1 cellular context compared by ENCODE assay signal in the genomic region with DNA sequence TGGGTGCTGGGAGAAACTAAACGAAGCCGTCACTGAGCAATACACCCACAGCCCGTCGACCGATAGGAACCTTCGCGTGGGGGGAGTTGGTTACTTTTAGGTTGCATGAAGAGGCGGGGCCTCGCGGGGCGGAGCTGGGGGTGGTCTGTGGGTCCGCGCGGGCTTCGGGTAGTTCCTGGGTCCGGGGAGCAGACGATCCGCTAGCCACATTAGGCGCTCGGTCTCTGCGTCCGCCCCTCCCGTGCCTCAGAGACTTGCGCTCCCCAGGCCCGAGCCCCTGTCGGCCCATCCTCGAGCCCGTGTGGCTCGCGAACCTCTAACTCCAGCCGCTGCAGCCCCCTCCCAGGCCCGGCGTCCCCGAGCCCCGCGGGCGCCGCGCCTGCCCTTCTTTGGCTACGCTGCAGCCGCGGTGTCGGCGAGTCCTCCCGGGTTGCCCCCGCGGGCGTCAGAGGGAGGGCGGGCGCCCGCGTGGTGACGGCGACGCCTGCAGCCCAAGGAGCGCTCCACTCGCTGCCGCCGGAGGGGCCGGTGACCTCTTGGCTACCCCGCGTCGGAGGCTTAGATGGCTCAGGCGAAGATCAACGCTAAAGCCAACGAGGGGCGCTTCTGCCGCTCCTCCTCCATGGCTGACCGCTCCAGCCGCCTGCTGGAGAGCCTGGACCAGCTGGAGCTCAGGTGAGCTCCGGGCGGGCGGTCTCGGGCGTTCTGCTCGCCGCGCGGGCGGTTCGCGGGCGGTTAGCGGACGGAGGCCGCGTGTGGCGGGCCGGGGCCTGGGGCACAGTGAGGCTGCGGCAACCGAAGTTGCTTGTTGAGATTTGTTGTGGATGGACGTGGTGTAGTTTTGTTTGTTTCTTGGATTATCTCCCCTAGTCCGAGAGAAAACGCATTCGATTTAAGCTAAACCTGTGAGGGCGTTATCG.
A peak's percentile ranks its signal among the peaks of the same experiment; 100 is the strongest.
TF ChIP-seq lines count a peak whose summit lies in the region.

Gene BAG2 (plus strand): TSS at position 191 of the 920 bp plus-strand sequence. CDS start 372 bp downstream, at position 563.

TF ChIP-seq in HepG2, 621 proteins besides CTCF, POLR2A, EP300 and RAD21 (continued from another document and continues in another):
- TF ChIP-seq, protein P1, sequence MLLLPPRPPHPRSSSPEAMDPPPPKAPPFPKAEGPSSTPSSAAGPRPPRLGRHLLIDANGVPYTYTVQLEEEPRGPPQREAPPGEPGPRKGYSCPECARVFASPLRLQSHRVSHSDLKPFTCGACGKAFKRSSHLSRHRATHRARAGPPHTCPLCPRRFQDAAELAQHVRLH (CRISPR knock-in tag; IDR thresholded peaks at IDR 0.05; ENCODE audit: borderline replicate concordance, low read depth), result peak; percentile 2; the same call in 1 of the 2 replicates
- 0 out of 2 replicates have a peak, but pooled peaks have one; percentile 35 for TF ChIP-seq CHD2 (IDR thresholded peaks at IDR 0.05; ENCODE audit: low read depth, low read length)
- peak; percentile 92; the same call in 1 of the 2 replicates for TF ChIP-seq ZNF354B (CRISPR knock-in tag; IDR thresholded peaks at IDR 0.05)
- TF ChIP-seq, protein P2, sequence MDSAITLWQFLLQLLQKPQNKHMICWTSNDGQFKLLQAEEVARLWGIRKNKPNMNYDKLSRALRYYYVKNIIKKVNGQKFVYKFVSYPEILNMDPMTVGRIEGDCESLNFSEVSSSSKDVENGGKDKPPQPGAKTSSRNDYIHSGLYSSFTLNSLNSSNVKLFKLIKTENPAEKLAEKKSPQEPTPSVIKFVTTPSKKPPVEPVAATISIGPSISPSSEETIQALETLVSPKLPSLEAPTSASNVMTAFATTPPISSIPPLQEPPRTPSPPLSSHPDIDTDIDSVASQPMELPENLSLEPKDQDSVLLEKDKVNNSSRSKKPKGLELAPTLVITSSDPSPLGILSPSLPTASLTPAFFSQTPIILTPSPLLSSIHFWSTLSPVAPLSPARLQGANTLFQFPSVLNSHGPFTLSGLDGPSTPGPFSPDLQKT (CRISPR knock-in tag; IDR thresholded peaks at IDR 0.05; ENCODE audit: borderline replicate concordance), result peak; percentile 54; the same call in 1 of the 2 replicates
- TF ChIP-seq FOXK1 (CRISPR knock-in tag; IDR thresholded peaks at IDR 0.05; ENCODE audit: borderline replicate concordance, low read depth), result no peak
- no peak for TF ChIP-seq ZNF12 (CRISPR knock-in tag; IDR thresholded peaks at IDR 0.05)
- peak; percentile 50; the same call in 1 of the 2 replicates for TF ChIP-seq SNAPC4 (CRISPR knock-in tag; IDR thresholded peaks at IDR 0.05)
- peak; percentile 98 for TF ChIP-seq KDM5B (CRISPR knock-in tag; IDR thresholded peaks at IDR 0.05; ENCODE audit: borderline replicate concordance)
- TF ChIP-seq, protein P3, sequence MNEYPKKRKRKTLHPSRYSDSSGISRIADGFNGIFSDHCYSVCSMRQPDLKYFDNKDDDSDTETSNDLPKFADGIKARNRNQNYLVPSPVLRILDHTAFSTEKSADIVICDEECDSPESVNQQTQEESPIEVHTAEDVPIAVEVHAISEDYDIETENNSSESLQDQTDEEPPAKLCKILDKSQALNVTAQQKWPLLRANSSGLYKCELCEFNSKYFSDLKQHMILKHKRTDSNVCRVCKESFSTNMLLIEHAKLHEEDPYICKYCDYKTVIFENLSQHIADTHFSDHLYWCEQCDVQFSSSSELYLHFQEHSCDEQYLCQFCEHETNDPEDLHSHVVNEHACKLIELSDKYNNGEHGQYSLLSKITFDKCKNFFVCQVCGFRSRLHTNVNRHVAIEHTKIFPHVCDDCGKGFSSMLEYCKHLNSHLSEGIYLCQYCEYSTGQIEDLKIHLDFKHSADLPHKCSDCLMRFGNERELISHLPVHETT (CRISPR knock-in tag; conservative IDR thresholded peaks at IDR 0.05), result peak; percentile 48; the same call in 1 of the 2 replicates
- TF ChIP-seq ZNF552 (CRISPR knock-in tag; IDR thresholded peaks at IDR 0.05; ENCODE audit: borderline replicate concordance), result peak; percentile 98
- no peak for TF ChIP-seq ATRX (CRISPR knock-in tag; IDR thresholded peaks at IDR 0.05; ENCODE audit: borderline replicate concordance)
- no peak for TF ChIP-seq ZNF24 (IDR thresholded peaks at IDR 0.05)
- TF ChIP-seq ZUFSP (CRISPR knock-in tag; IDR thresholded peaks at IDR 0.05; ENCODE audit: borderline replicate concordance), result no peak
- TF ChIP-seq ZNF20 (CRISPR knock-in tag; IDR thresholded peaks at IDR 0.05), result peak; percentile 93
- TF ChIP-seq MXD4 (CRISPR knock-in tag; IDR thresholded peaks at IDR 0.05), result peak; percentile 71; the same call in 1 of the 2 replicates
- no peak; the same call in 1 of the 2 replicates for TF ChIP-seq JUN (CRISPR knock-in tag; IDR thresholded peaks at IDR 0.05)
- TF ChIP-seq ZNF841 (CRISPR knock-in tag; IDR thresholded peaks at IDR 0.05; ENCODE audit: borderline replicate concordance), result peak; percentile 74; the same call in 1 of the 2 replicates
- TF ChIP-seq, protein P4, sequence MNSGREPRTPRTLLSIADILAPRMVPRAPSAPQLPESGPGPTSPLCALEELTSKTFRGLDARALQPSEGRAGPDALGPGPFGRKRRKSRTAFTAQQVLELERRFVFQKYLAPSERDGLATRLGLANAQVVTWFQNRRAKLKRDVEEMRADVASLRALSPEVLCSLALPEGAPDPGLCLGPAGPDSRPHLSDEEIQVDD (CRISPR knock-in tag; IDR thresholded peaks at IDR 0.05; ENCODE audit: borderline replicate concordance), result no peak; the same call in 1 of the 2 replicates
- TF ChIP-seq, protein P5, sequence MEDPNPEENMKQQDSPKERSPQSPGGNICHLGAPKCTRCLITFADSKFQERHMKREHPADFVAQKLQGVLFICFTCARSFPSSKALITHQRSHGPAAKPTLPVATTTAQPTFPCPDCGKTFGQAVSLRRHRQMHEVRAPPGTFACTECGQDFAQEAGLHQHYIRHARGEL (CRISPR knock-in tag; IDR thresholded peaks at IDR 0.05), result peak; percentile 93
- TF ChIP-seq ZNF329 (CRISPR knock-in tag; IDR thresholded peaks at IDR 0.05; ENCODE audit: low read depth), result 0 out of 2 replicates have a peak, but pooled peaks have one; percentile 51
- TF ChIP-seq TBL1XR1 (IDR thresholded peaks at IDR 0.05; ENCODE audit: borderline replicate concordance, low read length, partially characterized antibody), result peak; percentile 33
- peak; percentile 95 for TF ChIP-seq ZFP90 (CRISPR knock-in tag; IDR thresholded peaks at IDR 0.05; ENCODE audit: borderline replicate concordance)
- peak; percentile 70 for TF ChIP-seq DR1 (CRISPR knock-in tag; IDR thresholded peaks at IDR 0.05)
- 0 out of 2 replicates have a peak, but pooled peaks have one; percentile 52 for TF ChIP-seq THAP7 (CRISPR knock-in tag; IDR thresholded peaks at IDR 0.05)
- peak; percentile 78 for TF ChIP-seq GABPB1 (CRISPR knock-in tag; IDR thresholded peaks at IDR 0.05)
- TF ChIP-seq, protein P6, sequence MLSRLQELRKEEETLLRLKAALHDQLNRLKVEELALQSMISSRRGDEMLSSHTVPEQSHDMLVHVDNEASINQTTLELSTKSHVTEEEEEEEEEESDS (CRISPR knock-in tag; IDR thresholded peaks at IDR 0.05; ENCODE audit: borderline replicate concordance), result no peak
- TF ChIP-seq, protein P7, sequence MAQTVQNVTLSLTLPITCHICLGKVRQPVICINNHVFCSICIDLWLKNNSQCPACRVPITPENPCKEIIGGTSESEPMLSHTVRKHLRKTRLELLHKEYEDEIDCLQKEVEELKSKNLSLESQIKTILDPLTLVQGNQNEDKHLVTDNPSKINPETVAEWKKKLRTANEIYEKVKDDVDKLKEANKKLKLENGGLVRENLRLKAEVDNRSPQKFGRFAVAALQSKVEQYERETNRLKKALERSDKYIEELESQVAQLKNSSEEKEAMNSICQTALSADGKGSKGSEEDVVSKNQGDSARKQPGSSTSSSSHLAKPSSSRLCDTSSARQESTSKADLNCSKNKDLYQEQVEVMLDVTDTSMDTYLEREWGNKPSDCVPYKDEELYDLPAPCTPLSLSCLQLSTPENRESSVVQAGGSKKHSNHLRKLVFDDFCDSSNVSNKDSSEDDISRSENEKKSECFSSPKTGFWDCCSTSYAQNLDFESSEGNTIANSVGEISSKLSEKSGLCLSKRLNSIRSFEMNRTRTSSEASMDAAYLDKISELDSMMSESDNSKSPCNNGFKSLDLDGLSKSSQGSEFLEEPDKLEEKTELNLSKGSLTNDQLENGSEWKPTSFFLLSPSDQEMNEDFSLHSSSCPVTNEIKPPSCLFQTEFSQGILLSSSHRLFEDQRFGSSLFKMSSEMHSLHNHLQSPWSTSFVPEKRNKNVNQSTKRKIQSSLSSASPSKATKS (CRISPR knock-in tag; IDR thresholded peaks at IDR 0.05), result no peak
- no peak for TF ChIP-seq ZNF737 (CRISPR knock-in tag; IDR thresholded peaks at IDR 0.05; ENCODE audit: borderline replicate concordance)
- TF ChIP-seq CBX1 (IDR thresholded peaks at IDR 0.05; ENCODE audit: low read depth), result no peak
- TF ChIP-seq ZNF510 (CRISPR knock-in tag; IDR thresholded peaks at IDR 0.05; ENCODE audit: low read depth), result peak; percentile 91; the same call in 1 of the 2 replicates
- TF ChIP-seq SIN3B (IDR thresholded peaks at IDR 0.05; ENCODE audit: low read length), result no peak
- TF ChIP-seq ZSCAN12 (CRISPR knock-in tag; IDR thresholded peaks at IDR 0.05), result peak; percentile 90; the same call in 1 of the 2 replicates
- peak; percentile 88; the same call in 2 of the 3 replicates for TF ChIP-seq MXI1 (IDR thresholded peaks at IDR 0.05; ENCODE audit: borderline replicate concordance, low read depth, low read length)
- TF ChIP-seq ZNF205 (CRISPR knock-in tag; IDR thresholded peaks at IDR 0.05), result no peak; the same call in none of the 2 replicates
- TF ChIP-seq HNF4G (IDR thresholded peaks at IDR 0.05; ENCODE audit: borderline replicate concordance, low read depth, low read length), result peak; percentile 9; the same call in 1 of the 2 replicates
- TF ChIP-seq HNF4G (CRISPR knock-in tag; IDR thresholded peaks at IDR 0.05; ENCODE audit: borderline replicate concordance, low read depth), result peak; percentile 46; the same call in 1 of the 2 replicates
